8 cellular contexts compared by ENCODE assay signal in the genomic region with DNA sequence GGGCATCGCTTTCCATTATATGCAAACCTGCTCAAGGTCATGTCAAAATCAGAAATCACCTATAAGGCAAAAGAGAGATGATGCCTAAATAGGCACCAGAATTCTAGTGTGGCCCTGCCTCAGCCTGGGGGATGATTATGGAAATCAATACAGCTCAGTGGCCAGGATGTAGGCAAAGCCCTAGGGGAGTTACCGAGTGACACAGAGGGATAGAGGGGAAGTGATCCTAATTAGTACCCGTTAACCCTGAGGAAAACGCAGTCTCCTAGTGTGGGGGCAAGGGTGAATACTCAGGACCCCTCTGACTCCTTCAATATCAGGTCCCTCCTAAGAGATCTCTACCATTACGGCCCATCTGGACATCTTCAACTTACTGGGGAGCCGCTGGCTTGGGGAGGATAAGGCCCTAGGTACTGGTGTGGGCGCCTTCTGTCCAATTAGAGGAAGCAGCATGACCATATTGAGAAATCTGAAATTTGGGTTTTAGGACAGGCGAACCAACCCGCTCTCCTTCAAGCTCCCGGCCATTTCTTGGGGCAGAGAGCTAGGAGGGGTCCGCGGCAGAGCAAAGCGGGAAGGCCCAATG. TPM values are rescaled to one million over a fixed set of nuclear protein-coding genes. Genes with fewer than 3 reads are reported as not detected.
A peak's percentile ranks its signal among the peaks of the same experiment; 100 is the strongest.
DNase-seq lines count a peak whose midpoint lies in the region; ATAC-seq and TF ChIP-seq lines count a peak whose summit lies in the region.

No MANE protein-coding gene starts in this region.

- H3K4me3 ChIP-seq in BE2C (ENCODE audit: low read depth, low read length) (peak overlapping the region; percentile 86), SJSA1 (peak overlapping the region; percentile 92), esophagus squamous epithelium (peak overlapping the region; percentile 72 to 92 (median 80))

- peaks cover 4% of the 10 kb centered on the region; the same call in 1 of the 2 replicates for H3K4me1 ChIP-seq in BE2C
- H3K4me1 ChIP-seq in SJSA1 (replicated peaks) = peaks cover 9% of the 10 kb centered on the region
- H3K4me1 ChIP-seq in esophagus squamous epithelium = peaks cover 6 to 24% (median 9%) of the 10 kb centered on the region in 3 donors

- intact Hi-C loops in esophagus squamous epithelium (cut with DNase I) = no loop called here

- H3K9me3 ChIP-seq in BE2C (no peaks in the 10 kb centered on the region), SJSA1 (replicated peaks) (no peaks in the 10 kb centered on the region), esophagus squamous epithelium (no peaks in the 10 kb centered on the region)

- no peak for TF ChIP-seq CTCF in BE2C (IDR thresholded peaks at IDR 0.05; ENCODE audit: low read depth, low read length)
- TF ChIP-seq CTCF in esophagus squamous epithelium (IDR thresholded peaks at IDR 0.05) = no peak
- no peak for TF ChIP-seq CTCF in omental fat pad (IDR thresholded peaks at IDR 0.05)

- peak; percentile 40 for ATAC-seq in GM21515 (IDR thresholded peaks at IDR 0.05; ENCODE audit: unreplicated experiment)
- ATAC-seq in omental fat pad (ENCODE audit: low FRiP score) = peak; percentile 42
- no peak for ATAC-seq in GM21526 (IDR thresholded peaks at IDR 0.05; ENCODE audit: low FRiP score, unreplicated experiment)
- no peak for ATAC-seq in HG03045 (IDR thresholded peaks at IDR 0.05; ENCODE audit: unreplicated experiment)

- no peak for DNase-seq in BE2C
- no peak for DNase-seq in SJSA1 (ENCODE audit: low read depth in 1 of 2, low spot score in 2 of 2)
- DNase-seq in esophagus squamous epithelium (lab: John Stamatoyannopoulos, UW) = no peak
- no peak for DNase-seq in omental fat pad (ENCODE audit: low spot score)
- no peak for DNase-seq in iPS-NIHi7 (ENCODE audit: extremely low spot score)

- 28 to 32% methylated on average over 4 to 6 of the region's 13 CpGs for whole genome bisulfite sequencing in esophagus squamous epithelium, 2 donors

- no peak overlapping the region for H3K27ac ChIP-seq in SJSA1
- H3K27ac ChIP-seq in esophagus squamous epithelium = peak overlapping the region; percentile 76 to 89 (median 80)

- H3K27me3 ChIP-seq in BE2C (no peaks in the 10 kb centered on the region), SJSA1 (replicated peaks) (no peaks in the 10 kb centered on the region), esophagus squamous epithelium (no peaks in the 10 kb centered on the region)

- H3K36me3 ChIP-seq in BE2C (peaks cover 32% of the 10 kb centered on the region), SJSA1 (peaks cover 26% of the 10 kb centered on the region), esophagus squamous epithelium (peaks cover 0 to 23% (median 8%) of the 10 kb centered on the region in 3 donors)

- TF ChIP-seq POLR2A in esophagus squamous epithelium (IDR thresholded peaks at IDR 0.05) = no peak

RNA-seq across cellular contexts. Expression of a gene that starts 0.7 kb away (rescaled TPM):
- 183 TPM for polyA plus RNA-seq in BE2C (2012; ENCODE audit: insufficient read depth, insufficient read length, low read depth)
- total RNA-seq in SJSA1 (2014; rRNA removed; shearing (Covaris generic)) = 54.7 and 84.9 TPM in 2 replicates
- total RNA-seq in esophagus squamous epithelium (10 to 100 TPM; 23.8 to 45.4 (median 30.5) TPM), omental fat pad (10 to 100 TPM; 35.5 to 65.9 (median 42.5) TPM)

RNA-seq across cellular contexts. Expression of a gene that starts 2.3 kb away (rescaled TPM):
- polyA plus RNA-seq in BE2C (2012; ENCODE audit: insufficient read depth, insufficient read length, low read depth) = not detected
- not detected in 2 replicates for total RNA-seq in SJSA1 (2014; rRNA removed; shearing (Covaris generic))
- total RNA-seq in esophagus squamous epithelium (under 1 TPM in 1 of 4 donors, not detected in 3; 0.57 TPM), omental fat pad (under 1 TPM in 3 of 4 donors, not detected in 1; 0.44 to 0.72 (median 0.63) TPM)

RNA-seq across cellular contexts. Expression of a gene that starts 22.5 kb away (rescaled TPM):
- polyA plus RNA-seq in BE2C (2012; ENCODE audit: insufficient read depth, insufficient read length, low read depth) = 708 TPM
- total RNA-seq in SJSA1 (2014; rRNA removed; shearing (Covaris generic)) = 81.4 and 90.2 TPM in 2 replicates
- total RNA-seq in esophagus squamous epithelium (10 to 100 TPM in 2 of 4 donors, 1 to 10 TPM in 1, under 1 TPM in 1; 0.19 to 21.4 (median 8.4) TPM), omental fat pad (10 to 100 TPM; 30.5 to 53.1 (median 42.3) TPM)

RNA-seq across cellular contexts. Expression of a gene that starts 23.6 kb away (rescaled TPM):
- polyA plus RNA-seq in BE2C (2012; ENCODE audit: insufficient read depth, insufficient read length, low read depth) = 206 TPM
- 40.9 and 45.4 TPM in 2 replicates for total RNA-seq in SJSA1 (2014; rRNA removed; shearing (Covaris generic))
- 1 to 10 TPM; 2.4 to 7.1 (median 3.7) TPM for total RNA-seq in esophagus squamous epithelium
- total RNA-seq in omental fat pad = 10 to 100 TPM in 2 of 4 donors, 1 to 10 TPM in 2; 6.6 to 15.6 (median 10.0) TPM

RNA-seq across cellular contexts. Expression of a gene that starts 29.9 kb away (rescaled TPM):
- polyA plus RNA-seq in BE2C (2012; ENCODE audit: insufficient read depth, insufficient read length, low read depth) = 6.6 TPM
- 27.4 and 31.2 TPM in 2 replicates for total RNA-seq in SJSA1 (2014; rRNA removed; shearing (Covaris generic))
- total RNA-seq in esophagus squamous epithelium (10 to 100 TPM; 11.8 to 20.4 (median 13.1) TPM), omental fat pad (10 to 100 TPM; 16.2 to 18.8 (median 18.0) TPM)

Comparison
In these comparisons a context has a peak if more than half of its experiments do, and no peak if none do; other contexts are left out.
1. ATAC-seq: peak in GM21515 (single experiment) and omental fat pad (single experiment); none in GM21526 (single experiment) and HG03045 (single experiment).
2. Peak in every context shown above with its lines, with median percentiles within 50 percentile points of each other: H3K4me3 ChIP-seq.